8 cellular contexts compared by ENCODE assay signal in the genomic region with DNA sequence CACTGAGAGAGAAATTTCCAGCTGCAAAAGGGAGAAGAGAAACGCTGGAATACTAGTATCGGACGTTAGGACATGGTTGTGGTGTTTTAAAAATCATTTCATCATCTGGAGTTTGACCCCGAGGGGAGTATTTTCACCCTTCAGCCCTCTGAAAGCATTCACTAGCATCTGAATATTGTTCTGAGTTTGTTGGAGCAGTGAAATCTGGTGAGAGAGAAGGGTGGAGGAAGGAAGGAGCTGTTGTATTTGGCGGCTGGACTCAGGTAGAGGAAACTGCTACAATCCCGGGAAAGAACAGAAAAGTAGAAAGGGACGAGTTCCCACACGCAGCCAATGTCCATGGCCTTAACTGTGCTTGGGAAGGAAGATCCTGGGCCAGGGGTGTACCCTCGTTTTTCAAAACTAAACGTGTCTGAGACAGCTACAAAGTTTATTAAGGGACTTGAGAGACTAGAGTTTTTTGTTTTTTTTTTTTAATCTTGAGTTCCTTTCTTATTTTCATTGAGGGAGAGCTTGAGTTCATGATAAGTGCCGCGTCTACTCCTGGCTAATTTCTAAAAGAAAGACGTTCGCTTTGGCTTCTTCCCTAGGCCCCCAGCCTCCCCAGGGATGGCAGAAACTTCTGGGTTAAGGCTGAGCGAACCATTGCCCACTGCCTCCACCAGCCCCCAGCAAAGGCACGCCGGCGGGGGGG. TPM values are rescaled to one million over a fixed set of nuclear protein-coding genes. Genes with fewer than 3 reads are reported as not detected.
DNase-seq lines count a peak whose midpoint lies in the region; ATAC-seq and TF ChIP-seq lines count a peak whose summit lies in the region.

No MANE protein-coding gene starts in this region.

- H3K9me3 Mint-ChIP-seq in GM23338: no peaks in the 10 kb centered on the region
- no peaks in the 10 kb centered on the region for H3K9me3 Mint-ChIP-seq in T-helper 2 cell treated with Interferon-gamma antibody and Interleukin-4, amounts not matched to agents 5 μg/mL and 100 μg/mL, for 36 hours

- 2% methylated on average over 17 of the region's 18 CpGs for WGBS in esophagus muscularis mucosa

- H3K4me3 ChIP-seq in AG09309 (ENCODE audit: control insufficient read depth, low read depth, low read length): peak overlapping the region; percentile 45
- peak overlapping the region; percentile 98 for H3K4me3 ChIP-seq in GM23338
- peak overlapping the region; percentile 75 to 95 (median 86) for H3K4me3 ChIP-seq in esophagus muscularis mucosa
- H3K4me3 ChIP-seq in neural cell (ENCODE audit: low read length): peak overlapping the region; percentile 85

- peaks cover 32% of the 10 kb centered on the region for H3K36me3 Mint-ChIP-seq in GM23338 (ENCODE audit: low read depth)
- H3K36me3 Mint-ChIP-seq in T-helper 2 cell treated with Interferon-gamma antibody and Interleukin-4, amounts not matched to agents 5 μg/mL and 100 μg/mL, for 36 hours (ENCODE audit: low read depth): peaks cover 45% of the 10 kb centered on the region

- H4K20me1 ChIP-seq in GM23338 (replicated peaks; ENCODE audit: insufficient read depth): peaks cover 22% of the 10 kb centered on the region
- peaks cover 18% of the 10 kb centered on the region for H4K20me1 ChIP-seq in neural cell (ENCODE audit: insufficient read depth)

- H3K4me1 Mint-ChIP-seq in GM23338: peaks cover 56% of the 10 kb centered on the region
- peaks cover 57% of the 10 kb centered on the region for H3K4me1 Mint-ChIP-seq in T-helper 2 cell treated with Interferon-gamma antibody and Interleukin-4, amounts not matched to agents 5 μg/mL and 100 μg/mL, for 36 hours (ENCODE audit: low read depth)

- H3K79me2 ChIP-seq in GM23338 (replicated peaks; ENCODE audit: insufficient read depth) (peaks cover 34% of the 10 kb centered on the region), neural cell (replicated peaks; ENCODE audit: insufficient read depth, low read length) (peaks cover 40% of the 10 kb centered on the region)

- ATAC-seq in GM23338 (peak; percentile 2; the same call in 2 of the 3 replicates), HG03135 (IDR thresholded peaks at IDR 0.05; ENCODE audit: unreplicated experiment) (no peak), GM18520 (IDR thresholded peaks at IDR 0.05; ENCODE audit: unreplicated experiment) (no peak)

- H3K4me3 Mint-ChIP-seq in GM23338: peak overlapping the region; percentile 62
- peak overlapping the region; percentile 91 for H3K4me3 Mint-ChIP-seq in T-helper 2 cell treated with Interferon-gamma antibody and Interleukin-4, amounts not matched to agents 5 μg/mL and 100 μg/mL, for 36 hours

- H3K4me1 ChIP-seq in GM23338 (ENCODE audit: insufficient read depth): peaks cover 45% of the 10 kb centered on the region
- H3K4me1 ChIP-seq in esophagus muscularis mucosa: peaks cover 48 to 60% (median 56%) of the 10 kb centered on the region in 4 donors

- H3K27ac ChIP-seq in GM23338 (ENCODE audit: low read depth): peak overlapping the region; percentile 94
- H3K27ac ChIP-seq in esophagus muscularis mucosa (replicated peaks in 1 of 4): peak overlapping the region; percentile 98 to 100 (median 100)
- no peak overlapping the region for H3K27ac ChIP-seq in neural cell (ENCODE audit: low read length)

- TF ChIP-seq CTCF in AG09309 (IDR thresholded peaks at IDR 0.05; ENCODE audit: control insufficient read depth, insufficient read depth, low read depth, low read length, missing control alignments) (no peak), GM23338 (conservative IDR thresholded peaks at IDR 0.05; ENCODE audit: low read depth in 2 of 2) (no peak), esophagus muscularis mucosa (IDR thresholded peaks at IDR 0.05) (peak in 1 of 3 experiments; percentile 3), neural cell (IDR thresholded peaks at IDR 0.05; ENCODE audit: poor library complexity, severe bottlenecking) (no peak)

- DNase-seq in AG09309 (ENCODE audit: low read depth) (no peak), GM23338 (ENCODE audit: low spot score) (peak; percentile 34), esophagus muscularis mucosa (ENCODE audit: extremely low spot score) (peak; percentile 90), NCI-H187 treated with DMSO at 0.1 percent for 48 hours (lab: John Stamatoyannopoulos, UW) (no peak)
- no peak for DNase-seq in T-helper 2 cell treated with Interferon-gamma antibody and Interleukin-4, amounts not matched to agents 5 μg/mL and 100 μg/mL, for 36 hours (ENCODE audit: low spot score)

- no peak for TF ChIP-seq POLR2A in esophagus muscularis mucosa (IDR thresholded peaks at IDR 0.05; ENCODE audit: low read depth)

- H2AFZ ChIP-seq in GM23338 (peak overlapping the region; percentile 98), neural cell (ENCODE audit: low read depth, low read length) (no peak overlapping the region)

- H3K9ac ChIP-seq in neural cell (ENCODE audit: low read length): peak overlapping the region; percentile 94

- H3K27ac Mint-ChIP-seq in GM23338: peak overlapping the region; percentile 66; the same call in 1 of the 2 replicates
- peak overlapping the region; percentile 98 for H3K27ac Mint-ChIP-seq in T-helper 2 cell treated with Interferon-gamma antibody and Interleukin-4, amounts not matched to agents 5 μg/mL and 100 μg/mL, for 36 hours

- H3K36me3 ChIP-seq in GM23338 (ENCODE audit: insufficient read depth) (peaks cover 14% of the 10 kb centered on the region), esophagus muscularis mucosa (peaks cover 0 to 22% (median 10%) of the 10 kb centered on the region in 4 donors), neural cell (ENCODE audit: insufficient read depth, low read length) (peaks cover 6% of the 10 kb centered on the region)

- H3K9me2 ChIP-seq in GM23338 (ENCODE audit: insufficient read depth) (no peaks in the 10 kb centered on the region), neural cell (ENCODE audit: insufficient read depth, low read length) (no peaks in the 10 kb centered on the region)

- H3K9me3 ChIP-seq in esophagus muscularis mucosa: no peaks in the 10 kb centered on the region
- H3K9me3 ChIP-seq in neural cell (ENCODE audit: low read length): no peaks in the 10 kb centered on the region

- intact Hi-C loops in esophagus muscularis mucosa (cut with DNase I): loop anchor here (5.0 to 10.0 kb wide), 3 partner anchors 154 to 451 kb away; partner anchors contain the start of genes BORCS5, DUSP16, LRP6 and MANSC1

- TF ChIP-seq EP300 in esophagus muscularis mucosa (IDR thresholded peaks at IDR 0.05) (no peak), neural cell (conservative IDR thresholded peaks at IDR 0.05; ENCODE audit: poor library complexity, severe bottlenecking) (no peak)

- H3K4me2 ChIP-seq in GM23338 (peak overlapping the region; percentile 97), neural cell (ENCODE audit: low read length) (peak overlapping the region; percentile 32)

- H3K27me3 Mint-ChIP-seq in GM23338 (ENCODE audit: insufficient read depth, low read depth, poor library complexity): peaks cover 22% of the 10 kb centered on the region
- no peaks in the 10 kb centered on the region for H3K27me3 Mint-ChIP-seq in T-helper 2 cell treated with Interferon-gamma antibody and Interleukin-4, amounts not matched to agents 5 μg/mL and 100 μg/mL, for 36 hours (ENCODE audit: low read depth)

- no peak for TF ChIP-seq RAD21 in neural cell (conservative IDR thresholded peaks at IDR 0.05)

- H3F3A ChIP-seq in GM23338 (replicated peaks; ENCODE audit: low read depth) (peaks cover 12% of the 10 kb centered on the region), neural cell (ENCODE audit: insufficient read depth, low read length, poor library complexity, severe bottlenecking) (peaks cover 5% of the 10 kb centered on the region)

- H3K27me3 ChIP-seq in GM23338 (ENCODE audit: insufficient read depth) (peaks cover 44% of the 10 kb centered on the region), esophagus muscularis mucosa (no peaks in the 10 kb centered on the region), neural cell (ENCODE audit: insufficient read depth, low read depth, low read length) (no peaks in the 10 kb centered on the region)

TF ChIP-seq in GM23338, 12 proteins besides CTCF, POLR2A, EP300 and RAD21 (continues in another document):
- no peak for TF ChIP-seq JUNB (IDR thresholded peaks at IDR 0.05; ENCODE audit: unreplicated experiment)
- no peak for TF ChIP-seq STAT1 (IDR thresholded peaks at IDR 0.05; ENCODE audit: unreplicated experiment)
- no peak for TF ChIP-seq EZH2 (IDR thresholded peaks at IDR 0.05; ENCODE audit: low read depth, unreplicated experiment)
- TF ChIP-seq ZNF114 (CRISPR knock-in tag; IDR thresholded peaks at IDR 0.05): no peak
- no peak for TF ChIP-seq EZH2phosphoT487 (IDR thresholded peaks at IDR 0.05; ENCODE audit: unreplicated experiment)

TF ChIP-seq in neural cell, 6 proteins besides CTCF, POLR2A, EP300 and RAD21 (continues in another document):
- no peak for TF ChIP-seq TAF1 (IDR thresholded peaks at IDR 0.05; ENCODE audit: low read depth)
- no peak for TF ChIP-seq SMC3 (conservative IDR thresholded peaks at IDR 0.05; ENCODE audit: poor library complexity)

RNA-seq across cellular contexts. Expression of gene CDKN1B, which starts 0.9 kb away (rescaled TPM):
- total RNA-seq in GM23338 (2014; rRNA removed; shearing (Covaris generic)): 27.9 and 30.6 TPM in 2 replicates
- polyA plus RNA-seq in GM23338 (2016; fragmentation: Nextera tagmentation; extraction: Ambion mirVana): 9.3 and 9.5 TPM in 2 replicates
- 10 to 100 TPM; 48.7 to 97.4 (median 70.6) TPM for total RNA-seq in esophagus muscularis mucosa
- polyA plus RNA-seq in neural cell: 106 and 107 TPM in 2 replicates
- 86.6 and 95.9 TPM in 2 replicates for polyA minus RNA-seq in neural cell

RNA-seq across cellular contexts. Expression of gene GPR19, which starts 20.3 kb away (rescaled TPM):
- 15.3 and 18.7 TPM in 2 replicates for total RNA-seq in GM23338 (2014; rRNA removed; shearing (Covaris generic))
- 12.1 and 14.3 TPM in 2 replicates for polyA plus RNA-seq in GM23338 (2016; fragmentation: Nextera tagmentation; extraction: Ambion mirVana)
- total RNA-seq in esophagus muscularis mucosa: 1 to 10 TPM in 1 of 4 donors, not detected in 3; 1.7 TPM
- 44.2 and 53.4 TPM in 2 replicates for polyA plus RNA-seq in neural cell
- 116 and 127 TPM in 2 replicates for polyA minus RNA-seq in neural cell

Comparison
In these comparisons a context has a peak if more than half of its experiments do, and no peak if none do; other contexts are left out.
1. DNase-seq: peak in GM23338 (single experiment) and esophagus muscularis mucosa (single experiment); none in AG09309 (single experiment), T-helper 2 cell treated with Interferon-gamma antibody and Interleukin-4, amounts not matched to agents 5 μg/mL and 100 μg/mL, for 36 hours (single experiment) and NCI-H187 treated with DMSO at 0.1 percent for 48 hours (single experiment).
2. H3K4me3 ChIP-seq: peak in every context shown above with its lines; median percentile 98 in GM23338; 86 in esophagus muscularis mucosa; 85 in neural cell; 45 in AG09309.